8 cellular contexts compared by ENCODE assay signal in the genomic region with DNA sequence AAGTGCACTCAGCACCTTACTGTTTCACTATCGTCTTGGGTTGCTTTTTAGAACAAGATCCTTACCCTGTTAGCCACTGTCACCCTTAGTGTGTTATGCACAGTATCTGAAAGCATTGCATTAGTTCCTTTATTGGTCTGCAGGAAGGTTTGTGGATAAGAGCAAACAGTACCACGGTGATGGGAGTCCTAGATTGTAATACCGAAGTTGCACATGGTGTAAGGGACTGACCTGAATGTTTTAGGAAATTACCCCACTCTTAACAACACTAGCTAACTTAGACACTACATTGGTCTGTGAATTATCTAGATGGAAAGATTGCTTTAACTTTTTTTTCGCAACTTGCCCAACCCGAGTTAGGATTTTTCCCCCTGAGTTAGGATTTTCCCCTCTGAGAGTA. TPM values are rescaled to one million over a fixed set of nuclear protein-coding genes. Genes with fewer than 3 reads are reported as not detected.
A peak's percentile ranks its signal among the peaks of the same experiment; 100 is the strongest.
DNase-seq lines count a peak whose midpoint lies in the region; ATAC-seq and TF ChIP-seq lines count a peak whose summit lies in the region.

No MANE protein-coding gene starts in this region.

- TF ChIP-seq CTCF in CD14-positive monocyte (IDR thresholded peaks at IDR 0.05) (no peak), HL-60 (IDR thresholded peaks at IDR 0.05; ENCODE audit: insufficient read depth, low read length) (no peak), fibroblast of mammary gland (conservative IDR thresholded peaks at IDR 0.05; ENCODE audit: control insufficient read depth, insufficient read depth, low read depth, low read length) (no peak)

- peaks cover 0 to 2% of the 10 kb centered on the region in 2 experiments for H3K4me1 ChIP-seq in trophoblast cell (ENCODE audit: control insufficient read depth in 1 of 2, insufficient read depth in 2 of 2, low read length in 2 of 2)

- H4K12ac ChIP-seq in trophoblast cell (ENCODE audit: low read depth, low read length): no peak overlapping the region

- no peak overlapping the region for H2BK12ac ChIP-seq in trophoblast cell (ENCODE audit: low read length)

- CTCF ChIA-PET in T-cell (lab: Charles Lee): interaction anchor here in 1 of 2 donors (1.8 to 2.5 kb wide), 2 partner anchors 32 to 307 kb away, joined by 8 read pairs; no protein-coding TSS in a partner anchor

- H2BK5ac ChIP-seq in trophoblast cell (ENCODE audit: low read depth, low read length, poor library complexity): no peak overlapping the region

- POLR2A ChIA-PET in T-cell (lab: Charles Lee): interaction anchor here (0.5 to 2.2 kb wide), 5 partner anchors 12 to 307 kb away, joined by 3 to 15 read pairs (median 4); no protein-coding TSS in a partner anchor

- H4K8ac ChIP-seq in trophoblast cell (ENCODE audit: low read depth, low read length): no peak overlapping the region

- no peak overlapping the region for H2BK120ac ChIP-seq in trophoblast cell (ENCODE audit: insufficient read depth, low read length, poor library complexity)

- H3K36me3 ChIP-seq in trophoblast cell (ENCODE audit: control insufficient read depth in 1 of 2, insufficient read depth in 2 of 2, low read length in 2 of 2): no peaks in the 10 kb centered on the region

- H3K23ac ChIP-seq in trophoblast cell (ENCODE audit: low read length): no peak overlapping the region

- intact Hi-C loops in CD14-positive monocyte (cut with micrococcal nuclease): loop anchor here (10.0 kb wide), 1 partner anchor 299 kb away; no protein-coding TSS in a partner anchor

- H3K27me3 Mint-ChIP-seq in CD14-positive monocyte (ENCODE audit: low read depth in 3 of 3): no peaks in the 10 kb centered on the region
- no peaks in the 10 kb centered on the region for H3K27me3 Mint-ChIP-seq in T-cell

- H3K27me3 ChIP-seq in HL-60 (ENCODE audit: insufficient read depth, poor library complexity, severe bottlenecking) (no peaks in the 10 kb centered on the region), trophoblast cell (ENCODE audit: insufficient read depth, low read length) (no peaks in the 10 kb centered on the region)

- H3K4me3 ChIP-seq in HL-60 (replicated peaks; ENCODE audit: insufficient read depth, low read length) (peak overlapping the region; percentile 87), fibroblast of mammary gland (ENCODE audit: control insufficient read depth, low read depth, low read length) (peak overlapping the region; percentile 89), trophoblast cell (ENCODE audit: low read depth, low read length) (peak overlapping the region; percentile 62)

- H3K79me1 ChIP-seq in trophoblast cell (ENCODE audit: low read length): peaks cover 20% of the 10 kb centered on the region

- no peaks in the 10 kb centered on the region for H3K9me3 ChIP-seq in trophoblast cell (ENCODE audit: insufficient read depth, low read depth, low read length)

- H3K4me2 ChIP-seq in trophoblast cell (ENCODE audit: low read length): peak overlapping the region; percentile 89

- no peak for ATAC-seq in T-cell (replicated peaks in 1 of 4)
- no peak for ATAC-seq in HG02884 (IDR thresholded peaks at IDR 0.05; ENCODE audit: unreplicated experiment)
- ATAC-seq in GM18858 (IDR thresholded peaks at IDR 0.05; ENCODE audit: unreplicated experiment): no peak

- peak overlapping the region; percentile 100 for H3K27ac ChIP-seq in HL-60 (replicated peaks)
- no peak overlapping the region for H3K27ac ChIP-seq in trophoblast cell (ENCODE audit: low read depth, low read length)

- no peak overlapping the region for H3K14ac ChIP-seq in trophoblast cell (ENCODE audit: low read length)

- H3K18ac ChIP-seq in trophoblast cell (ENCODE audit: low read length): no peak overlapping the region

- H3K9me3 Mint-ChIP-seq in CD14-positive monocyte (no peaks in the 10 kb centered on the region), T-cell (no peaks in the 10 kb centered on the region)

- H4K91ac ChIP-seq in trophoblast cell (ENCODE audit: low read depth, low read length): no peak overlapping the region

- peaks cover 16% of the 10 kb centered on the region for H3K79me2 ChIP-seq in trophoblast cell (ENCODE audit: control insufficient read depth, insufficient read depth, low read length, poor library complexity)

- peak overlapping the region; percentile 31 for H3K9ac ChIP-seq in trophoblast cell (ENCODE audit: low read length)

- WGBS in trophoblast cell (ENCODE audit: extremely low coverage, insufficient coverage, insufficient read length): no CpG with 5 or more reads among the region's 5 CpGs

- H3K36me3 Mint-ChIP-seq in CD14-positive monocyte (no peaks in the 10 kb centered on the region), T-cell (peaks cover 8% of the 10 kb centered on the region)

- peak overlapping the region; percentile 97 to 99 for H3K4me3 Mint-ChIP-seq in CD14-positive monocyte
- peak overlapping the region in 2 of 3 donors; percentile 98 to 99 for H3K4me3 Mint-ChIP-seq in T-cell

- H3K27ac Mint-ChIP-seq in CD14-positive monocyte (peak overlapping the region; percentile 83 to 98 (median 93)), T-cell (peak overlapping the region; percentile 94)

- no peak overlapping the region for H2AFZ ChIP-seq in trophoblast cell (ENCODE audit: insufficient read depth, low read length, poor library complexity)

- H2AK5ac ChIP-seq in trophoblast cell (ENCODE audit: low read length): no peak overlapping the region

- H3K4me1 Mint-ChIP-seq in CD14-positive monocyte (peaks cover 41% of the 10 kb centered on the region), T-cell (peaks cover 41 to 44% (median 43%) of the 10 kb centered on the region in 3 donors)

- H3K4ac ChIP-seq in trophoblast cell (ENCODE audit: low read depth, low read length): peak overlapping the region; percentile 87

- DNase-seq in CD14-positive monocyte (ENCODE audit: low spot score): no peak
- peak in 1 of 2 experiments; percentile 53 for DNase-seq in HL-60 (ENCODE audit: low read depth in 1 of 2, low spot score in 1 of 2)
- no peak for DNase-seq in T-cell
- DNase-seq in fibroblast of mammary gland (ENCODE audit: low read depth): no peak
- peak in 1 of 2 donors; percentile 35 for DNase-seq in trophoblast cell
- DNase-seq in NCI-H187 (lab: John Stamatoyannopoulos, UW): no peak

RNA-seq across cellular contexts. Expression of a gene that starts 1.3 kb away (rescaled TPM):
- 10 to 100 TPM; 86.3 to 97.0 TPM for polyA plus RNA-seq in CD14-positive monocyte
- 100 to 1,000 TPM in 4 of 5 donors, 10 to 100 TPM in 1; 92.1 to 160 (median 110) TPM for total RNA-seq in T-cell
- polyA plus RNA-seq in trophoblast cell (2013): 277 and 288 TPM in 2 replicates
